In the genomic region with DNA sequence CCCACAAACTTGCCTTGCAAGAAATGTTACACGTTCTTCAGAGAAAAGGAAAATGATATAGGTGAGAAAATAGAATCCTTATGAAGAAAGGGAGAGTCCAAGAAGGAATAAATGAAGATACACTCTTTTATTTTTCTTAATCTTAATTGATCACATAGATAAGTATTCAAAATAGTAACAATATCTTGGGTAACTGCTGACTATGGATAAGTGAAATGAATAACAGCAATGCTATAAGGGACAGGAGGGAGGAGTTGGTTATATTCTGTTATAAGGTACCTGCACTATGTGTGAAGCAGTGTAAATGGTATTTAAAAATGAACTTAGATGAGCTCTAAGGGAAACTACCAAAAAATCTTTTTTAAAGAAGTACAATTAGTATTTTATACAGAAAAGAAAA, we compare ENCODE assay signal across 21 cellular contexts. TPM values are rescaled to one million over a fixed set of nuclear protein-coding genes. Genes with fewer than 3 reads are reported as not detected.
DNase-seq lines count a peak whose midpoint lies in the region; ATAC-seq and TF ChIP-seq lines count a peak whose summit lies in the region.
"Had no signal": no experiment of that assay in that cellular context is flagged by ENCODE, and none has a peak within 500 bp of the region (broad histone marks: within the 10 kb centered on the region; RNA-seq: fewer than 3 reads in every experiment).

No MANE protein-coding gene starts in this region.

- no peak for DNase-seq in stimulated activated naive CD8-positive, alpha-beta T cell treated with anti-CD3 and anti-CD28 coated beads, Interleukin-15, amount 100 ng/mL, for 72 hours
- DNase-seq in neural crest cell (ENCODE audit: low read depth, low spot score) (no peak), Right ventricle myocardium superior (no peak), NCI-H1436 (lab: John Stamatoyannopoulos, UW) (no peak)
- no peak for DNase-seq in activated CD8-positive, alpha-beta T cell treated with anti-CD3 and anti-CD28 coated beads for 36 hours
- DNase-seq: DMS79, MG63, NCI-H1417 treated with DMSO at 0.1 percent for 48 hours, NCI-H187 treated with DMSO at 0.1 percent for 48 hours, NCI-H2107, NCI-H446 treated with DMSO at 0.1 percent for 48 hours, NCI-H526 treated with DMSO at 0.1 percent for 48 hours, PC-3, RPMI8226, SHP77 treated with DMSO at 0.1 percent for 48 hours had no signal

- intact Hi-C loops in dendritic cell treated with granulocyte-macrophage colony-stimulating factor and Interleukin-4, amounts not matched to agents 40 ng/mL and 50 ng/mL, for 4 days (cut with micrococcal nuclease), result no loop called here
- intact Hi-C loops in Right ventricle myocardium superior (cut with DNase I), result no loop called here
- intact Hi-C loops in activated CD8-positive, alpha-beta T cell treated with anti-CD3 and anti-CD28 coated beads for 36 hours (cut with micrococcal nuclease), result no loop called here

- peak overlapping the region; percentile 5 for H3K27ac Mint-ChIP-seq in stimulated activated naive CD8-positive, alpha-beta T cell treated with anti-CD3 and anti-CD28 coated beads, Interleukin-15, Interleukin-2, amounts not matched to agents 100 ng/mL and 50 ng/mL, for 24 hours
- peak overlapping the region in 1 of 2 donors; percentile 55 for H3K27ac Mint-ChIP-seq in stimulated activated naive CD8-positive, alpha-beta T cell treated with anti-CD3 and anti-CD28 coated beads, Interleukin-15, amount 100 ng/mL, for 72 hours
- peak overlapping the region; percentile 51 for H3K27ac Mint-ChIP-seq in dendritic cell treated with granulocyte-macrophage colony-stimulating factor and Interleukin-4, amounts not matched to agents 40 ng/mL and 50 ng/mL, for 4 days
- H3K27ac Mint-ChIP-seq in neural crest cell (ENCODE audit: unreplicated experiment), result peak overlapping the region; percentile 37
- H3K27ac Mint-ChIP-seq in activated CD8-positive, alpha-beta T cell treated with anti-CD3 and anti-CD28 coated beads for 36 hours, result no peak overlapping the region
- H3K27ac Mint-ChIP-seq: B cell had no signal

- peaks cover 79% of the 10 kb centered on the region for H3K4me1 Mint-ChIP-seq in stimulated activated naive CD8-positive, alpha-beta T cell treated with anti-CD3 and anti-CD28 coated beads, Interleukin-15, Interleukin-2, amounts not matched to agents 100 ng/mL and 50 ng/mL, for 24 hours (ENCODE audit: low read depth)
- H3K4me1 Mint-ChIP-seq in stimulated activated naive CD8-positive, alpha-beta T cell treated with anti-CD3 and anti-CD28 coated beads, Interleukin-15, amount 100 ng/mL, for 72 hours, result peaks cover 70% of the 10 kb centered on the region
- peaks cover 46% of the 10 kb centered on the region for H3K4me1 Mint-ChIP-seq in dendritic cell treated with granulocyte-macrophage colony-stimulating factor and Interleukin-4, amounts not matched to agents 40 ng/mL and 50 ng/mL, for 4 days (ENCODE audit: low read depth)
- H3K4me1 Mint-ChIP-seq in neural crest cell, result peaks cover 13% of the 10 kb centered on the region
- peaks cover 66% of the 10 kb centered on the region for H3K4me1 Mint-ChIP-seq in activated CD8-positive, alpha-beta T cell treated with anti-CD3 and anti-CD28 coated beads for 36 hours (ENCODE audit: low read depth)

- H3K4me3 Mint-ChIP-seq in stimulated activated naive CD8-positive, alpha-beta T cell treated with anti-CD3 and anti-CD28 coated beads, Interleukin-15, Interleukin-2, amounts not matched to agents 100 ng/mL and 50 ng/mL, for 24 hours, result no peak overlapping the region
- H3K4me3 Mint-ChIP-seq in stimulated activated naive CD8-positive, alpha-beta T cell treated with anti-CD3 and anti-CD28 coated beads, Interleukin-15, amount 100 ng/mL, for 72 hours, result no peak overlapping the region
- no peak overlapping the region for H3K4me3 Mint-ChIP-seq in dendritic cell treated with granulocyte-macrophage colony-stimulating factor and Interleukin-4, amounts not matched to agents 40 ng/mL and 50 ng/mL, for 4 days
- no peak overlapping the region for H3K4me3 Mint-ChIP-seq in neural crest cell
- H3K4me3 Mint-ChIP-seq in activated CD8-positive, alpha-beta T cell treated with anti-CD3 and anti-CD28 coated beads for 36 hours, result no peak overlapping the region
- H3K4me3 Mint-ChIP-seq: B cell, CD14-positive monocyte had no signal

- ATAC-seq in stimulated activated naive CD8-positive, alpha-beta T cell treated with anti-CD3 and anti-CD28 coated beads, Interleukin-15, amount 100 ng/mL, for 72 hours, result no peak
- ATAC-seq in Right ventricle myocardium superior (ENCODE audit: poor library complexity), result no peak
- ATAC-seq in activated CD8-positive, alpha-beta T cell treated with anti-CD3 and anti-CD28 coated beads for 36 hours, result no peak
- ATAC-seq: A549, PC-3, SK-N-SH treated with all-trans-retinoic acid at 6 μM for 48 hours had no signal

- H3K27me3 Mint-ChIP-seq in stimulated activated naive CD8-positive, alpha-beta T cell treated with anti-CD3 and anti-CD28 coated beads, Interleukin-15, Interleukin-2, amounts not matched to agents 100 ng/mL and 50 ng/mL, for 24 hours, result no peaks in the 10 kb centered on the region
- no peaks in the 10 kb centered on the region for H3K27me3 Mint-ChIP-seq in stimulated activated naive CD8-positive, alpha-beta T cell treated with anti-CD3 and anti-CD28 coated beads, Interleukin-15, amount 100 ng/mL, for 72 hours
- no peaks in the 10 kb centered on the region for H3K27me3 Mint-ChIP-seq in dendritic cell treated with granulocyte-macrophage colony-stimulating factor and Interleukin-4, amounts not matched to agents 40 ng/mL and 50 ng/mL, for 4 days
- H3K27me3 Mint-ChIP-seq in neural crest cell (ENCODE audit: low read depth), result no peaks in the 10 kb centered on the region
- H3K27me3 Mint-ChIP-seq in activated CD8-positive, alpha-beta T cell treated with anti-CD3 and anti-CD28 coated beads for 36 hours, result no peaks in the 10 kb centered on the region
- H3K27me3 Mint-ChIP-seq: B cell had no signal

- no peak for TF ChIP-seq CTCF in neural crest cell (conservative IDR thresholded peaks at IDR 0.05)
- TF ChIP-seq CTCF in activated CD8-positive, alpha-beta T cell treated with anti-CD3 and anti-CD28 coated beads for 36 hours (IDR thresholded peaks at IDR 0.05), result no peak

- CTCF ChIA-PET in activated CD8-positive, alpha-beta T cell treated with anti-CD3 and anti-CD28 coated beads for 36 hours (lab: Charles Lee), result interaction anchor here (1.0 to 1.1 kb wide), 3 partner anchors 22 to 99 kb away, joined by 3 read pairs; a partner anchor contains a TSS

- POLR2A ChIA-PET in activated CD8-positive, alpha-beta T cell treated with anti-CD3 and anti-CD28 coated beads for 36 hours (lab: Charles Lee), result no interaction called here

- peaks cover 11% of the 10 kb centered on the region for H3K9me3 Mint-ChIP-seq in stimulated activated naive CD8-positive, alpha-beta T cell treated with anti-CD3 and anti-CD28 coated beads, Interleukin-15, Interleukin-2, amounts not matched to agents 100 ng/mL and 50 ng/mL, for 24 hours
- H3K9me3 Mint-ChIP-seq in stimulated activated naive CD8-positive, alpha-beta T cell treated with anti-CD3 and anti-CD28 coated beads, Interleukin-15, amount 100 ng/mL, for 72 hours, result peaks cover 8 to 10% of the 10 kb centered on the region in 2 donors
- peaks cover 9% of the 10 kb centered on the region for H3K9me3 Mint-ChIP-seq in dendritic cell treated with granulocyte-macrophage colony-stimulating factor and Interleukin-4, amounts not matched to agents 40 ng/mL and 50 ng/mL, for 4 days
- H3K9me3 Mint-ChIP-seq in neural crest cell, result peaks cover 9% of the 10 kb centered on the region
- peaks cover 11% of the 10 kb centered on the region for H3K9me3 Mint-ChIP-seq in activated CD8-positive, alpha-beta T cell treated with anti-CD3 and anti-CD28 coated beads for 36 hours

- H3K36me3 Mint-ChIP-seq in stimulated activated naive CD8-positive, alpha-beta T cell treated with anti-CD3 and anti-CD28 coated beads, Interleukin-15, Interleukin-2, amounts not matched to agents 100 ng/mL and 50 ng/mL, for 24 hours (ENCODE audit: low read depth), result peaks cover 33% of the 10 kb centered on the region
- H3K36me3 Mint-ChIP-seq in dendritic cell treated with granulocyte-macrophage colony-stimulating factor and Interleukin-4, amounts not matched to agents 40 ng/mL and 50 ng/mL, for 4 days (ENCODE audit: low read depth), result peaks cover 8% of the 10 kb centered on the region
- H3K36me3 Mint-ChIP-seq in neural crest cell (ENCODE audit: low read depth), result peaks cover 24% of the 10 kb centered on the region
- peaks cover 38% of the 10 kb centered on the region for H3K36me3 Mint-ChIP-seq in activated CD8-positive, alpha-beta T cell treated with anti-CD3 and anti-CD28 coated beads for 36 hours (ENCODE audit: low read depth)

RNA-seq across cellular contexts. Expression of a gene that starts 38.3 kb away (rescaled TPM):
- total RNA-seq in neural crest cell (41.2 and 41.5 TPM in 2 replicates), Right ventricle myocardium superior (29.9 TPM)
- 10 to 100 TPM; 53.3 to 56.2 TPM for total RNA-seq in activated CD8-positive, alpha-beta T cell treated with anti-CD3 and anti-CD28 coated beads for 36 hours

RNA-seq across cellular contexts. Expression of a gene that starts 58.2 kb away (rescaled TPM):
- 54.7 and 63.6 TPM in 2 replicates for total RNA-seq in neural crest cell
- 47.9 TPM for total RNA-seq in Right ventricle myocardium superior
- total RNA-seq in activated CD8-positive, alpha-beta T cell treated with anti-CD3 and anti-CD28 coated beads for 36 hours, result 10 to 100 TPM; 95.2 to 95.8 TPM
